ENCODE assay signal across 8 cellular contexts in the genomic region with DNA sequence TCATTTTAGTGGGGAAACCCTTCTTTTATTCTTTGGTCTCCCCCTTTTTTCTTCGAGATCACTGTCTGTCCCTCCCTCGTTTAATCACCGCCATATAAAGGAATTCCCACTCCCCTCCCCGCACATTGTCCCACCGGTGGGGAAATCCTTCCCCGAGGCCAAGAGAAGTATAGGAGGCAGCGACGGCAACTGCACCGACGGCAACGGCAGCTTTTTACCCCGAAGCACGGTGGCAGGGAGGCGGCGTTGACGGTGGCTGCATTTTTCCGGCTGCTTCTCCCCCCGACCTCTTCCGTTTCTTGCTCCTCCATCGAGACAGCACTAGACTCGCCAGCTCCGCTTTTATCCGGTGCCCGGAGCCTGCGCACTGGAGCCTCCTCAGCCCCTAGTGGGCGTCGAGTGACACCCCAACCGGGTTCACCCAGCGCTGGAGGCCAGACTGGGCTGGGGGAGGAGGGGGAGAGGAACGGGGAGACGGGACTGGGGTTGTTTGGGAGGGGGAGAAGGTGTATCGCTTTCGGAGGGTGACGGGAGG. TPM values are rescaled to one million over a fixed set of nuclear protein-coding genes. Genes with fewer than 3 reads are reported as not detected.
DNase-seq lines count a peak whose midpoint lies in the region; ATAC-seq and TF ChIP-seq lines count a peak whose summit lies in the region.

No MANE protein-coding gene starts in this region.

- intact Hi-C loops in Right ventricle myocardium inferior (cut with DNase I) (no loop called here), ovary (cut with DNase I) (loop anchor here in 3 of 4 donors (2.0 to 5.0 kb wide), 3 partner anchors 31 to 1409 kb away; no protein-coding TSS in a partner anchor), thyroid gland (cut with DNase I) (no loop called here)

- H3K27ac ChIP-seq in HEK293 (ENCODE audit: extremely low read depth, low read depth, low read length) (peak overlapping the region; percentile 97), SK-N-MC (peak overlapping the region; percentile 99), ovary (peak overlapping the region; percentile 97 to 98), thyroid gland (peak overlapping the region; percentile 99 to 100 (median 100))

- 0% methylated on average over 34 of the region's 34 CpGs for WGBS in ovary, 3 donors
- 1% methylated on average over 33 to 34 of the region's 34 CpGs for WGBS in thyroid gland, 2 donors

- H3K9me3 ChIP-seq in HEK293 (ENCODE audit: control insufficient read depth, insufficient read depth, low read depth, low read length), result no peaks in the 10 kb centered on the region
- no peaks in the 10 kb centered on the region for H3K9me3 ChIP-seq in SK-N-MC (ENCODE audit: low read depth, low read length)
- no peaks in the 10 kb centered on the region for H3K9me3 ChIP-seq in ovary
- no peaks in the 10 kb centered on the region for H3K9me3 ChIP-seq in thyroid gland

- H3K36me3 Mint-ChIP-seq in activated naive CD8-positive, alpha-beta T cell treated with anti-CD3 and anti-CD28 coated beads for 36 hours, result peaks cover 77% of the 10 kb centered on the region

- TF ChIP-seq CTCF in GM06990 (IDR thresholded peaks at IDR 0.05; ENCODE audit: insufficient read depth, low read length, poor library complexity, severe bottlenecking) (peak; percentile 65), HEK293 (tag by site-specific recombination; IDR thresholded peaks at IDR 0.05) (peak; percentile 89), ovary (IDR thresholded peaks at IDR 0.05) (peak; percentile 55 to 90 (median 84)), thyroid gland (IDR thresholded peaks at IDR 0.05) (peak in 5 of 6 experiments; percentile 22 to 71 (median 59))

- H3K9ac ChIP-seq in SK-N-MC (ENCODE audit: insufficient read length), result peak overlapping the region; percentile 100

- H3K9me3 Mint-ChIP-seq in activated naive CD8-positive, alpha-beta T cell treated with anti-CD3 and anti-CD28 coated beads for 36 hours, result no peaks in the 10 kb centered on the region

- peak; percentile 47 for TF ChIP-seq EP300 in ovary (IDR thresholded peaks at IDR 0.05)

- no peaks in the 10 kb centered on the region; the same call in 1 of the 2 replicates for H3K36me3 ChIP-seq in GM06990 (ENCODE audit: control insufficient read depth, insufficient read depth, low read length)
- H3K36me3 ChIP-seq in HEK293 (ENCODE audit: control insufficient read depth in 2 of 2, insufficient read depth in 1 of 2, low read length in 2 of 2), result peaks cover 0 to 12% of the 10 kb centered on the region in 2 experiments; a peak in 2 of 3 replicates
- peaks cover 18% of the 10 kb centered on the region for H3K36me3 ChIP-seq in SK-N-MC (ENCODE audit: insufficient read depth, low read length)
- H3K36me3 ChIP-seq in ovary, result no peaks in the 10 kb centered on the region
- no peaks in the 10 kb centered on the region for H3K36me3 ChIP-seq in thyroid gland

- H3K4me3 ChIP-seq in GM06990 (replicated peaks; ENCODE audit: low read depth, low read length) (peak overlapping the region; percentile 99), HEK293 (ENCODE audit: low read depth, low read length) (peak overlapping the region; percentile 97), SK-N-MC (peak overlapping the region; percentile 94), ovary (peak overlapping the region; percentile 67), thyroid gland (replicated peaks in 1 of 3) (peak overlapping the region; percentile 76 to 98 (median 90))

- peaks cover 39% of the 10 kb centered on the region for H3K4me1 Mint-ChIP-seq in activated naive CD8-positive, alpha-beta T cell treated with anti-CD3 and anti-CD28 coated beads for 36 hours

- no peaks in the 10 kb centered on the region for H3K27me3 ChIP-seq in GM06990 (replicated peaks; ENCODE audit: control insufficient read depth, insufficient read depth, low read length)
- no peaks in the 10 kb centered on the region for H3K27me3 ChIP-seq in ovary
- no peaks in the 10 kb centered on the region for H3K27me3 ChIP-seq in thyroid gland

- peak; percentile 92 for DNase-seq in GM06990 (ENCODE audit: extremely low read depth, insufficient read length)
- DNase-seq in MV-4-11 (lab: John Stamatoyannopoulos, UW), result peak; percentile 81
- no peak for DNase-seq in SK-N-MC (ENCODE audit: low read depth, low spot score)
- DNase-seq in activated naive CD8-positive, alpha-beta T cell treated with anti-CD3 and anti-CD28 coated beads for 36 hours, result peak; percentile 92
- DNase-seq in Right ventricle myocardium inferior (ENCODE audit: missing footprints), result peak; percentile 96
- DNase-seq in ovary, result peak; percentile 94 to 96 (median 95)
- peak; percentile 96 to 97 for DNase-seq in thyroid gland

- CTCF ChIA-PET in HEK293 (lab: Yijun Ruan, JAX), result interaction anchor here (0.7 to 1.2 kb wide), 4 partner anchors 23 to 86 kb away, joined by 3 to 5 read pairs (median 4); no protein-coding TSS in a partner anchor

- peak overlapping the region; percentile 100 for H3K27ac Mint-ChIP-seq in activated naive CD8-positive, alpha-beta T cell treated with anti-CD3 and anti-CD28 coated beads for 36 hours

- POLR2A ChIA-PET in HEK293 (lab: Yijun Ruan, JAX), result interaction anchor here (0.6 to 8.1 kb wide), 17 partner anchors 8 to 518 kb away, joined by 3 to 92 read pairs (median 4); a partner anchor contains a TSS

- H3K4me1 ChIP-seq in HEK293 (ENCODE audit: control insufficient read depth, insufficient read depth, low read length), result peaks cover 14% of the 10 kb centered on the region; the same call in 1 of the 2 replicates
- H3K4me1 ChIP-seq in ovary (ENCODE audit: insufficient read depth), result peaks cover 2% of the 10 kb centered on the region
- H3K4me1 ChIP-seq in thyroid gland, result peaks cover 9 to 37% of the 10 kb centered on the region in 2 donors

- TF ChIP-seq POLR2A in ovary (IDR thresholded peaks at IDR 0.05) (peak; percentile 69), thyroid gland (IDR thresholded peaks at IDR 0.05) (peak; percentile 77 to 78)

- ATAC-seq in Right ventricle myocardium inferior, result peak; percentile 88

- H3K4me3 Mint-ChIP-seq in activated naive CD8-positive, alpha-beta T cell treated with anti-CD3 and anti-CD28 coated beads for 36 hours, result peak overlapping the region; percentile 97

- H3K27me3 Mint-ChIP-seq in activated naive CD8-positive, alpha-beta T cell treated with anti-CD3 and anti-CD28 coated beads for 36 hours, result peaks cover 14% of the 10 kb centered on the region

TF ChIP-seq in HEK293, 187 proteins besides CTCF, POLR2A, EP300 and RAD21 (continues in another document):
- TF ChIP-seq ZNF140 (tag by site-specific recombination; IDR thresholded peaks at IDR 0.05) (no peak), KLF10 (tag by site-specific recombination; IDR thresholded peaks at IDR 0.05) (no peak), ZNF792 (tag by site-specific recombination; IDR thresholded peaks at IDR 0.05) (no peak), PRDM1 (tag by site-specific recombination; IDR thresholded peaks at IDR 0.05) (no peak), ZNF423 (tag by site-specific recombination; IDR thresholded peaks at IDR 0.05) (peak; percentile 73; the same call in 1 of the 2 replicates), ZFHX2 (tag by site-specific recombination; conservative IDR thresholded peaks at IDR 0.05) (peak; percentile 89), ZNF830 (tag by site-specific recombination; IDR thresholded peaks at IDR 0.05; ENCODE audit: low read depth) (no peak), ZNF843 (tag by site-specific recombination; IDR thresholded peaks at IDR 0.05) (no peak), ZNF184 (tag by site-specific recombination; IDR thresholded peaks at IDR 0.05) (no peak), ZBTB8A (tag by site-specific recombination; IDR thresholded peaks at IDR 0.05) (peak; percentile 99), ZNF341 (tag by site-specific recombination; IDR thresholded peaks at IDR 0.05; ENCODE audit: low read depth) (no peak), GFI1B (tag by site-specific recombination; IDR thresholded peaks at IDR 0.05) (no peak; the same call in 1 of the 2 replicates), ZNF707 (tag by site-specific recombination; IDR thresholded peaks at IDR 0.05) (no peak), HOXC10 (CRISPR knock-in tag; IDR thresholded peaks at IDR 0.05) (no peak), HOXD13 (CRISPR knock-in tag; IDR thresholded peaks at IDR 0.05; ENCODE audit: borderline replicate concordance) (no peak)
- TF ChIP-seq, protein P1, sequence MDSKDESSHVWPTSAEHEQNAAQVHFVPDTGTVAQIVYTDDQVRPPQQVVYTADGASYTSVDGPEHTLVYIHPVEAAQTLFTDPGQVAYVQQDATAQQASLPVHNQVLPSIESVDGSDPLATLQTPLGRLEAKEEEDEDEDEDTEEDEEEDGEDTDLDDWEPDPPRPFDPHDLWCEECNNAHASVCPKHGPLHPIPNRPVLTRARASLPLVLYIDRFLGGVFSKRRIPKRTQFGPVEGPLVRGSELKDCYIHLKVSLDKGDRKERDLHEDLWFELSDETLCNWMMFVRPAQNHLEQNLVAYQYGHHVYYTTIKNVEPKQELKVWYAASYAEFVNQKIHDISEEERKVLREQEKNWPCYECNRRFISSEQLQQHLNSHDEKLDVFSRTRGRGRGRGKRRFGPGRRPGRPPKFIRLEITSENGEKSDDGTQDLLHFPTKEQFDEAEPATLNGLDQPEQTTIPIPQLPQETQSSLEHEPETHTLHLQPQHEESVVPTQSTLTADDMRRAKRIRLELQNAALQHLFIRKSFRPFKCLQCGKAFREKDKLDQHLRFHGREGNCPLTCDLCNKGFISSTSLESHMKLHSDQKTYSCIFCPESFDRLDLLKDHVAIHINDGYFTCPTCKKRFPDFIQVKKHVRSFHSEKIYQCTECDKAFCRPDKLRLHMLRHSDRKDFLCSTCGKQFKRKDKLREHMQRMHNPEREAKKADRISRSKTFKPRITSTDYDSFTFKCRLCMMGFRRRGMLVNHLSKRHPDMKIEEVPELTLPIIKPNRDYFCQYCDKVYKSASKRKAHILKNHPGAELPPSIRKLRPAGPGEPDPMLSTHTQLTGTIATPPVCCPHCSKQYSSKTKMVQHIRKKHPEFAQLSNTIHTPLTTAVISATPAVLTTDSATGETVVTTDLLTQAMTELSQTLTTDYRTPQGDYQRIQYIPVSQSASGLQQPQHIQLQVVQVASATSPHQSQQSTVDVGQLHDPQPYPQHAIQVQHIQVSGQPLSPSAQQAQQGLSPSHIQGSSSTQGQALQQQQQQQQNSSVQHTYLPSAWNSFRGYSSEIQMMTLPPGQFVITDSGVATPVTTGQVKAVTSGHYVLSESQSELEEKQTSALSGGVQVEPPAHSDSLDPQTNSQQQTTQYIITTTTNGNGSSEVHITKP (tag by site-specific recombination; IDR thresholded peaks at IDR 0.05), result peak; percentile 99

RNA-seq across cellular contexts. Expression of a gene that starts 0.7 kb away (rescaled TPM):
- 10 to 100 TPM; 58.0 to 62.4 TPM for total RNA-seq in activated naive CD8-positive, alpha-beta T cell treated with anti-CD3 and anti-CD28 coated beads for 36 hours
- total RNA-seq in Right ventricle myocardium inferior (35.1 TPM), ovary (100 to 1,000 TPM in 6 of 7 donors, 10 to 100 TPM in 1; 97.4 to 152 (median 113) TPM), thyroid gland (100 to 1,000 TPM; 111 to 181 (median 160) TPM)
- 10 to 100 TPM; 35.2 to 56.8 TPM for polyA plus RNA-seq in ovary

Comparison
In these comparisons a context has a peak if more than half of its experiments do, and no peak if none do; other contexts are left out.
1. intact Hi-C loops: an anchor here in ovary (2.0 to 5.0 kb wide); none called in Right ventricle myocardium inferior and thyroid gland.